In genomic region chr7:8441602-8442294, GRCh38 we compare ENCODE assay signal across 31 cellular contexts. TPM values are rescaled to one million over a fixed set of nuclear protein-coding genes. Genes with fewer than 3 reads are reported as not detected.
DNase-seq lines count a peak whose midpoint lies in the region; ATAC-seq lines count a peak whose summit lies in the region.
"Had no signal": no experiment of that assay in that cellular context is flagged by ENCODE, and none has a peak within 500 bp of the region (broad histone marks: within the 10 kb centered on the region; RNA-seq: fewer than 3 reads in every experiment).

No MANE protein-coding gene starts in this region.

- no peak overlapping the region for H3K14ac ChIP-seq in mesenchymal stem cell (ENCODE audit: low read length in 2 of 2)

- ATAC-seq in HG03565 (IDR thresholded peaks at IDR 0.05; ENCODE audit: unreplicated experiment) (no peak), GM21619 (IDR thresholded peaks at IDR 0.05; ENCODE audit: unreplicated experiment) (no peak), GM18858 (IDR thresholded peaks at IDR 0.05; ENCODE audit: unreplicated experiment) (no peak)
- ATAC-seq: activated CD8-positive, alpha-beta T cell treated with anti-CD3 and anti-CD28 coated beads, Interleukin-2, amount 10 ng/mL, durations not matched to agents 7 days and 5 days; effector memory CD8-positive, alpha-beta T cell; left cardiac atrium had no signal

- under 1% methylated on average over 29 of the region's 38 CpGs for WGBS in mesenchymal stem cell

- H3K4ac ChIP-seq in mesenchymal stem cell (ENCODE audit: low read depth in 1 of 2, low read length in 2 of 2): no peak overlapping the region

- H3K4me3 ChIP-seq in H7 (ENCODE audit: insufficient read depth, low read depth, low read length): peak overlapping the region; percentile 55
- peak overlapping the region; percentile 57 for H3K4me3 ChIP-seq in iPS-11a (ENCODE audit: low read depth, low read length)
- H3K4me3 ChIP-seq in neuron (ENCODE audit: low read length): peak overlapping the region; percentile 46
- no peak overlapping the region for H3K4me3 ChIP-seq in mesenchymal stem cell (ENCODE audit: insufficient read depth in 1 of 2, low read depth in 1 of 2, low read length in 2 of 2)

- H3K9me3 ChIP-seq in neuron (ENCODE audit: low read length): no peaks in the 10 kb centered on the region
- H3K9me3 ChIP-seq in mesenchymal stem cell (ENCODE audit: control insufficient read depth, low read length): no peaks in the 10 kb centered on the region
- H3K9me3 ChIP-seq: adrenal gland had no signal

- no peak overlapping the region for H3K18ac ChIP-seq in mesenchymal stem cell (ENCODE audit: low read depth in 1 of 2, low read length in 2 of 2)

- no peak overlapping the region for H2BK15ac ChIP-seq in mesenchymal stem cell (ENCODE audit: low read depth, poor library complexity, severe bottlenecking)

- no peak overlapping the region for H4K8ac ChIP-seq in mesenchymal stem cell (ENCODE audit: low read length)

- no peak overlapping the region for H2BK5ac ChIP-seq in mesenchymal stem cell (ENCODE audit: low read depth, low read length, poor library complexity, severe bottlenecking)

- H3K36me3 ChIP-seq in H7 (replicated peaks; ENCODE audit: control insufficient read depth, insufficient read depth, low read length) (no peaks in the 10 kb centered on the region), neuron (ENCODE audit: insufficient read depth, low read length) (no peaks in the 10 kb centered on the region), mesenchymal stem cell (ENCODE audit: control insufficient read depth in 1 of 2, insufficient read depth in 2 of 2, low read depth in 1 of 2, low read length in 2 of 2) (no peaks in the 10 kb centered on the region)
- H3K36me3 ChIP-seq: adrenal gland, brain microvascular endothelial cell, esophagus muscularis mucosa had no signal

- H3K27ac ChIP-seq in mesenchymal stem cell (ENCODE audit: low read length, poor library complexity, severe bottlenecking): no peak overlapping the region
- H3K27ac ChIP-seq: brain microvascular endothelial cell, C4-2B, esophagus muscularis mucosa had no signal

- no peak overlapping the region for H2AK5ac ChIP-seq in mesenchymal stem cell (ENCODE audit: low read length, severe bottlenecking)

- H2BK120ac ChIP-seq in mesenchymal stem cell (ENCODE audit: low read depth, low read length): no peak overlapping the region

- no peaks in the 10 kb centered on the region for H3K79me1 ChIP-seq in mesenchymal stem cell (replicated peaks; ENCODE audit: low read length, poor library complexity, severe bottlenecking)

- H2AFZ ChIP-seq in neuron (ENCODE audit: low read depth, low read length) (peak overlapping the region; percentile 21), mesenchymal stem cell (ENCODE audit: low read depth, low read length) (no peak overlapping the region)

- peak; percentile 73 for DNase-seq in H7
- DNase-seq in NCI-H2227 treated with DMSO at 0.1 percent for 48 hours (lab: John Stamatoyannopoulos, UW): peak; percentile 61
- no peak for DNase-seq in mesenchymal stem cell
- DNase-seq: activated CD4-positive, alpha-beta T cell treated with anti-CD3 and anti-CD28 coated beads for 1 hour; activated CD8-positive, alpha-beta T cell treated with anti-CD3 and anti-CD28 coated beads, Interleukin-2, amount 10 ng/mL, durations not matched to agents 7 days and 5 days; activated T-cell treated with anti-CD3 and anti-CD28 coated beads, Interleukin-2, amount 50 U/mL, for 1 hour; adrenal gland; brain microvascular endothelial cell; Calu3; effector memory CD8-positive, alpha-beta T cell; foreskin melanocyte; hippocampal formation; Kasumi-1; left cardiac atrium; mammary epithelial cell; NCI-H2171; RPMI8226; stimulated activated CD4-positive, alpha-beta T cell treated with anti-CD3 and anti-CD28 coated beads, Interleukin-12 subunit alpha, Interleukin-12 subunit beta, amount 100 ng/mL, for 4 hours; stimulated activated CD4-positive, alpha-beta T cell treated with anti-CD3 and anti-CD28 coated beads, Interleukin-4, amount 100 ng/mL, for 4 hours; stimulated activated naive CD4-positive, alpha-beta T cell treated with Interleukin-2 at 50 U/mL for 16 hours had no signal

- no peak overlapping the region for H3K4me2 ChIP-seq in mesenchymal stem cell (ENCODE audit: low read length, poor library complexity, severe bottlenecking)

- no peak overlapping the region for H3K23ac ChIP-seq in mesenchymal stem cell (ENCODE audit: low read length in 2 of 2)

- H3K4me1 ChIP-seq in neuron (ENCODE audit: insufficient read depth, low read length) (peaks cover 20% of the 10 kb centered on the region), mesenchymal stem cell (ENCODE audit: control insufficient read depth, insufficient read depth, low read depth, low read length) (peaks cover 15% of the 10 kb centered on the region)

- H2BK12ac ChIP-seq in mesenchymal stem cell (ENCODE audit: low read length in 2 of 2): no peak overlapping the region

- no peak overlapping the region for H3K9ac ChIP-seq in mesenchymal stem cell (ENCODE audit: low read length)

- H3K27me3 ChIP-seq in H7 (ENCODE audit: control insufficient read depth, insufficient read depth, low read length) (peaks cover 77% of the 10 kb centered on the region), neuron (ENCODE audit: insufficient read depth, low read length) (peaks cover 75% of the 10 kb centered on the region), mesenchymal stem cell (ENCODE audit: control insufficient read depth in 1 of 2, insufficient read depth in 1 of 2, low read length in 2 of 2) (peaks cover 54 to 80% of the 10 kb centered on the region in 2 experiments)

- no peak overlapping the region for H4K91ac ChIP-seq in mesenchymal stem cell (ENCODE audit: low read length)

RNA-seq across cellular contexts. Expression of gene NXPH1, which starts 8.3 kb away (rescaled TPM):
- total RNA-seq in H7 (2014; rRNA removed; shearing (Covaris generic)): 0.10 and 0.37 TPM in 2 replicates
- polyA plus RNA-seq in mesenchymal stem cell (2013, experiment 1 of 2): not detected
- polyA plus RNA-seq in mesenchymal stem cell (2013, experiment 2 of 2): not detected
- total RNA-seq: activated CD8-positive, alpha-beta T cell treated with anti-CD3 and anti-CD28 coated beads, Interleukin-2, amount 10 ng/mL, durations not matched to agents 7 days and 5 days; Calu3; esophagus muscularis mucosa; HT1080; left cardiac atrium; mammary epithelial cell; osteoblast; SK-MEL-5; T-helper 1 cell treated with Interleukin-12 subunit alpha and Interleukin-12 subunit beta and Interleukin-4 antibody, amounts not matched to agents 30 ng/mL and 1 ng/mL, for 36 hours had no signal
- polyA plus RNA-seq: mammary epithelial cell had no signal

Comparison
In these comparisons a context has a peak if more than half of its experiments do, and no peak if none do; other contexts are left out.
1. H3K4me3 ChIP-seq: peak in H7 (single experiment), iPS-11a (single experiment) and neuron (single experiment); none in mesenchymal stem cell (0 of 2).